9 cellular contexts compared by ENCODE assay signal in the genomic region with DNA sequence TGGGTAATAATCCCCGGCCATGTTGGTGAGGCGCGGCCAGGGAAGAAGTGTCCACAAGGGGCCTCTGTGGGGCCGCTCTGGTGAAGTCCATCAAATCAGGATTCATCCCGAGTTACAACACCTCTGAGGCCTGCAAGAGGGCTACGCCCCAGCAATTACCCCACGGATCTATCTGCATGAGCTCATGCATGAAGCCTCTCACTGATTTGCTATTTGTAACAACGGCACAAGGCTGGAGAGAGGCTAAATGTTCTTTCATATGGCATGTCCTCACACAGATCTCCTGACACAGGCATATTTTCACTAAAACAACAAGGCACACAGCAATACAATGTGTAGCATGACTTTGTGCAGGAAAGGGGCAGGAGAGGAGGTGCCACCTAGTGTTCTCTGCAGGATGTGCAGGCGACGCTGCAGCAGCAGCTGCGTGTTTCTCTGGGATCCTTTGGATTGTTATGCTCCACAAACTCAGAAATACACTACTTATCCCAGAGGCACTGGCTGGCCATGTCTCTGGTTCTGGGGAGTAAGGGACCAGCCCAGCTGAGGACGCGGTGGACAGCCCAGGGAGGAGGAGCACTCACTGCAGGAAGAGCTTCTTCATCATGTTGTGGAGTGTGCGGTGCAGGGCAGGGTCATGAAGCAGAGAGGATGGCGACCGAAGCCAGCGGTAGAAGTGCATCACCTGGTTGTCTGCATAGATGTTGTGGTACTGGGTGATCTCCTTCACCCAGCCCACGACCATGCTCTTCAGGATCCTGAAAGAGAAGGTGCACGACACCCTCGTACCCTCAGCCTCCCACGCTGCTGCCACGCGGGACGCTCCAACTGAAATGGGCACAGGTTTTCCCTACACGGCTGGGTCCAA. TPM values are rescaled to one million over a fixed set of nuclear protein-coding genes. Genes with fewer than 3 reads are reported as not detected.
DNase-seq lines count a peak whose midpoint lies in the region; ATAC-seq, FAIRE-seq and TF ChIP-seq lines count a peak whose summit lies in the region.
"Had no signal": no experiment of that assay in that cellular context is flagged by ENCODE, and none has a peak within 500 bp of the region (broad histone marks: within the 10 kb centered on the region; RNA-seq: fewer than 3 reads in every experiment).

No MANE protein-coding gene starts in this region.

- no peaks in the 10 kb centered on the region for H3K27me3 ChIP-seq in endothelial cell of umbilical vein (ENCODE audit: control insufficient read depth in 2 of 2, insufficient read depth in 2 of 2, low read length in 2 of 2)

- CTCF ChIA-PET in endothelial cell of umbilical vein (lab: Charles Lee), result interaction anchor here (0.8 to 1.9 kb wide), 20 partner anchors 9 to 224 kb away, joined by 3 to 34 read pairs (median 6); a partner anchor contains a TSS

- no peaks in the 10 kb centered on the region for H3K27me3 Mint-ChIP-seq in activated naive CD8-positive, alpha-beta T cell treated with anti-CD3 and anti-CD28 coated beads, Interleukin-2, amount 10 ng/mL, durations not matched to agents 7 days and 5 days
- no peaks in the 10 kb centered on the region for H3K27me3 Mint-ChIP-seq in activated naive CD8-positive, alpha-beta T cell treated with anti-CD3 and anti-CD28 coated beads for 36 hours
- H3K27me3 Mint-ChIP-seq in neural crest cell (ENCODE audit: low read depth), result no peaks in the 10 kb centered on the region

- H3K27ac Mint-ChIP-seq in activated naive CD8-positive, alpha-beta T cell treated with anti-CD3 and anti-CD28 coated beads, Interleukin-2, amount 10 ng/mL, durations not matched to agents 7 days and 5 days, result no peak overlapping the region
- no peak overlapping the region for H3K27ac Mint-ChIP-seq in activated naive CD8-positive, alpha-beta T cell treated with anti-CD3 and anti-CD28 coated beads for 36 hours
- H3K27ac Mint-ChIP-seq in neural crest cell (ENCODE audit: unreplicated experiment), result peak overlapping the region; percentile 24

- H2AFZ ChIP-seq in endothelial cell of umbilical vein (ENCODE audit: low read depth, low read length), result no peak overlapping the region

- no peaks in the 10 kb centered on the region for H4K20me1 ChIP-seq in endothelial cell of umbilical vein (replicated peaks; ENCODE audit: control insufficient read depth, extremely low read depth, insufficient read depth, low read length)

- no peaks in the 10 kb centered on the region for H3K79me2 ChIP-seq in endothelial cell of umbilical vein (ENCODE audit: control insufficient read depth, insufficient read depth, low read length)

- H3K4me1 ChIP-seq in endothelial cell of umbilical vein (ENCODE audit: control insufficient read depth, extremely low read depth, insufficient read depth, low read length), result no peaks in the 10 kb centered on the region

- no peak overlapping the region for H3K27ac ChIP-seq in endothelial cell of umbilical vein (ENCODE audit: insufficient read depth, low read depth, low read length)

- TF ChIP-seq POLR2A in endothelial cell of umbilical vein (IDR thresholded peaks at IDR 0.05; ENCODE audit: low read depth, low read length), result no peak

- H3K9ac ChIP-seq in endothelial cell of umbilical vein (replicated peaks; ENCODE audit: extremely low read depth, insufficient read depth, low read length), result no peak overlapping the region

- no TSS peak for BruUV-seq in endothelial cell of umbilical vein (replicated peaks; lab: Mats Ljungman, UMichigan)

- POLR2A ChIA-PET in activated naive CD8-positive, alpha-beta T cell treated with anti-CD3 and anti-CD28 coated beads, Interleukin-2, amount 10 ng/mL, durations not matched to agents 7 days and 5 days (lab: Charles Lee), result interaction anchor here (1.1 kb wide), 1 partner anchor 71 kb away, joined by 3 read pairs; a partner anchor contains a TSS
- POLR2A ChIA-PET in endothelial cell of umbilical vein (lab: Charles Lee), result no interaction called here

- peak; percentile 89 for FAIRE-seq in endothelial cell of umbilical vein (lab: Jason Lieb, UNC)

- no peaks in the 10 kb centered on the region for H3K9me3 ChIP-seq in endothelial cell of umbilical vein (replicated peaks; ENCODE audit: control insufficient read depth, insufficient read depth, low read length)

- dilution Hi-C loops in endothelial cell of umbilical vein (cut with MboI; ENCODE audit: extremely low pct_ligation_motif_present, low sequenced_read_pairs), result no loop called here

- H3K4me1 Mint-ChIP-seq in activated naive CD8-positive, alpha-beta T cell treated with anti-CD3 and anti-CD28 coated beads, Interleukin-2, amount 10 ng/mL, durations not matched to agents 7 days and 5 days, result peaks cover 15% of the 10 kb centered on the region
- no peaks in the 10 kb centered on the region for H3K4me1 Mint-ChIP-seq in activated naive CD8-positive, alpha-beta T cell treated with anti-CD3 and anti-CD28 coated beads for 36 hours
- H3K4me1 Mint-ChIP-seq in neural crest cell, result no peaks in the 10 kb centered on the region

- DNase-seq in activated naive CD8-positive, alpha-beta T cell treated with anti-CD3 and anti-CD28 coated beads, Interleukin-2, amount 10 ng/mL, durations not matched to agents 7 days and 5 days, result no peak
- DNase-seq in activated naive CD8-positive, alpha-beta T cell treated with anti-CD3 and anti-CD28 coated beads for 36 hours, result no peak
- peak; percentile 55 for DNase-seq in NOMO-1 treated with dmso at 0.1 percent for 144 hours (lab: John Stamatoyannopoulos, UW; ENCODE audit: unreplicated experiment)
- peak; percentile 59 for DNase-seq in endothelial cell of umbilical vein (ENCODE audit: low read depth, low spot score)
- no peak for DNase-seq in neural crest cell (ENCODE audit: low read depth, low spot score)

- intact Hi-C loops in endothelial cell of umbilical vein (cut with micrococcal nuclease), result loop anchor here (1.0 kb wide), 2 partner anchors 38 to 223 kb away; no protein-coding TSS in a partner anchor

- no peak overlapping the region for H3K4me2 ChIP-seq in endothelial cell of umbilical vein (ENCODE audit: insufficient read depth, low read length)

- TF ChIP-seq CTCF in endothelial cell of umbilical vein (IDR thresholded peaks at IDR 0.05; ENCODE audit: extremely low read depth in 1 of 2, insufficient read depth in 1 of 2, low read depth in 1 of 2, low read length in 2 of 2), result peak; percentile 78 to 83
- peak; percentile 80 for TF ChIP-seq CTCF in neural crest cell (conservative IDR thresholded peaks at IDR 0.05)

- ATAC-seq in activated naive CD8-positive, alpha-beta T cell treated with anti-CD3 and anti-CD28 coated beads, Interleukin-2, amount 10 ng/mL, durations not matched to agents 7 days and 5 days (ENCODE audit: low read depth), result peak; percentile 16
- ATAC-seq in HG03521 (IDR thresholded peaks at IDR 0.05; ENCODE audit: unreplicated experiment), result no peak
- no peak for ATAC-seq in HG03159 (IDR thresholded peaks at IDR 0.05; ENCODE audit: unreplicated experiment)
- no peak for ATAC-seq in HG03175 (IDR thresholded peaks at IDR 0.05; ENCODE audit: unreplicated experiment)

- H3K4me3 ChIP-seq in endothelial cell of umbilical vein (replicated peaks in 1 of 3; ENCODE audit: insufficient read depth in 1 of 3, low read depth in 1 of 3, low read length in 3 of 3), result no peak overlapping the region

- no peaks in the 10 kb centered on the region for H3K9me3 Mint-ChIP-seq in activated naive CD8-positive, alpha-beta T cell treated with anti-CD3 and anti-CD28 coated beads, Interleukin-2, amount 10 ng/mL, durations not matched to agents 7 days and 5 days
- H3K9me3 Mint-ChIP-seq in activated naive CD8-positive, alpha-beta T cell treated with anti-CD3 and anti-CD28 coated beads for 36 hours, result no peaks in the 10 kb centered on the region
- H3K9me3 Mint-ChIP-seq in neural crest cell, result no peaks in the 10 kb centered on the region

- no peaks in the 10 kb centered on the region for H3K9me1 ChIP-seq in endothelial cell of umbilical vein (replicated peaks; ENCODE audit: control insufficient read depth, extremely low read depth, insufficient read depth, low read length)

- no peak overlapping the region for H3K4me3 Mint-ChIP-seq in activated naive CD8-positive, alpha-beta T cell treated with anti-CD3 and anti-CD28 coated beads, Interleukin-2, amount 10 ng/mL, durations not matched to agents 7 days and 5 days
- H3K4me3 Mint-ChIP-seq in activated naive CD8-positive, alpha-beta T cell treated with anti-CD3 and anti-CD28 coated beads for 36 hours, result no peak overlapping the region
- H3K4me3 Mint-ChIP-seq in neural crest cell, result no peak overlapping the region

- H3K36me3 ChIP-seq in endothelial cell of umbilical vein (ENCODE audit: control insufficient read depth in 2 of 2, extremely low read depth in 1 of 2, insufficient read depth in 2 of 2, low read length in 2 of 2), result peaks cover 2 to 19% of the 10 kb centered on the region in 2 experiments

- H3K36me3 Mint-ChIP-seq in activated naive CD8-positive, alpha-beta T cell treated with anti-CD3 and anti-CD28 coated beads, Interleukin-2, amount 10 ng/mL, durations not matched to agents 7 days and 5 days, result peaks cover 33% of the 10 kb centered on the region
- H3K36me3 Mint-ChIP-seq in activated naive CD8-positive, alpha-beta T cell treated with anti-CD3 and anti-CD28 coated beads for 36 hours, result peaks cover 46% of the 10 kb centered on the region
- peaks cover 32% of the 10 kb centered on the region for H3K36me3 Mint-ChIP-seq in neural crest cell (ENCODE audit: low read depth)

RNA-seq across cellular contexts. Expression of a gene that starts 20.2 kb away (rescaled TPM):
- total RNA-seq in activated naive CD8-positive, alpha-beta T cell treated with anti-CD3 and anti-CD28 coated beads, Interleukin-2, amount 10 ng/mL, durations not matched to agents 7 days and 5 days, result not detected
- not detected for total RNA-seq in activated naive CD8-positive, alpha-beta T cell treated with anti-CD3 and anti-CD28 coated beads for 36 hours
- total RNA-seq in endothelial cell of umbilical vein (not detected in 2 replicates), neural crest cell (not detected in 2 replicates)
- polyA plus RNA-seq in endothelial cell of umbilical vein, result not detected in 2 replicates
- polyA plus RNA-seq in endothelial cell of umbilical vein (2011; cell fraction: cytosol; rRNA removed), result not detected in 2 replicates
- polyA plus RNA-seq in endothelial cell of umbilical vein (2011; cell fraction: nucleus; rRNA removed), result not detected in 2 replicates
- polyA plus RNA-seq in endothelial cell of umbilical vein (2012), result not detected in 2 replicates
- not detected in 2 replicates for polyA minus RNA-seq in endothelial cell of umbilical vein
- not detected for polyA minus RNA-seq in endothelial cell of umbilical vein (2011; cell fraction: cytosol; rRNA and poly(A)+ RNA removed)
- polyA minus RNA-seq in endothelial cell of umbilical vein (2011; cell fraction: nucleus; rRNA and poly(A)+ RNA removed), result not detected in 2 replicates
- polyA plus RNA-seq: aorta had no signal

RNA-seq across cellular contexts. Expression of a gene that starts 28.4 kb away (rescaled TPM):
- total RNA-seq in activated naive CD8-positive, alpha-beta T cell treated with anti-CD3 and anti-CD28 coated beads, Interleukin-2, amount 10 ng/mL, durations not matched to agents 7 days and 5 days, result not detected
- not detected for total RNA-seq in activated naive CD8-positive, alpha-beta T cell treated with anti-CD3 and anti-CD28 coated beads for 36 hours
- total RNA-seq in endothelial cell of umbilical vein (1.2 TPM in 1 of 2 replicates, not detected in the other), neural crest cell (0.93 and 1.7 TPM in 2 replicates)
- 1.1 and 1.5 TPM in 2 replicates for polyA plus RNA-seq in endothelial cell of umbilical vein
- polyA plus RNA-seq in endothelial cell of umbilical vein (2011; cell fraction: cytosol; rRNA removed), result 0.28 and 0.49 TPM in 2 replicates
- polyA plus RNA-seq in endothelial cell of umbilical vein (2011; cell fraction: nucleus; rRNA removed), result 2.6 and 3.1 TPM in 2 replicates
- polyA plus RNA-seq in endothelial cell of umbilical vein (2012), result 0.48 and 0.89 TPM in 2 replicates
- polyA minus RNA-seq in endothelial cell of umbilical vein, result 0.36 and 0.95 TPM in 2 replicates
- not detected for polyA minus RNA-seq in endothelial cell of umbilical vein (2011; cell fraction: cytosol; rRNA and poly(A)+ RNA removed)
- not detected in 2 replicates for polyA minus RNA-seq in endothelial cell of umbilical vein (2011; cell fraction: nucleus; rRNA and poly(A)+ RNA removed)

RNA-seq across cellular contexts. Expression of a gene that starts 48.4 kb away (rescaled TPM):
- total RNA-seq in activated naive CD8-positive, alpha-beta T cell treated with anti-CD3 and anti-CD28 coated beads, Interleukin-2, amount 10 ng/mL, durations not matched to agents 7 days and 5 days, result 100 to 1,000 TPM; 168 TPM
- total RNA-seq in activated naive CD8-positive, alpha-beta T cell treated with anti-CD3 and anti-CD28 coated beads for 36 hours, result 100 to 1,000 TPM; 117 to 123 TPM
- total RNA-seq in endothelial cell of umbilical vein, result 73.7 and 82.7 TPM in 2 replicates
- 22.9 and 27.5 TPM in 2 replicates for polyA plus RNA-seq in endothelial cell of umbilical vein
- polyA plus RNA-seq in endothelial cell of umbilical vein (2011; cell fraction: cytosol; rRNA removed), result 18.0 and 19.2 TPM in 2 replicates
- 231 and 237 TPM in 2 replicates for polyA plus RNA-seq in endothelial cell of umbilical vein (2011; cell fraction: nucleus; rRNA removed)
- polyA plus RNA-seq in endothelial cell of umbilical vein (2012), result 21.6 and 30.3 TPM in 2 replicates
- polyA minus RNA-seq in endothelial cell of umbilical vein, result 74.4 and 100 TPM in 2 replicates
- polyA minus RNA-seq in endothelial cell of umbilical vein (2011; cell fraction: cytosol; rRNA and poly(A)+ RNA removed), result 61.0 TPM
- polyA minus RNA-seq in endothelial cell of umbilical vein (2011; cell fraction: nucleus; rRNA and poly(A)+ RNA removed), result 130 and 135 TPM in 2 replicates
- 168 and 174 TPM in 2 replicates for total RNA-seq in neural crest cell

RNA-seq across cellular contexts. Expression of a gene that starts 48.6 kb away (rescaled TPM):
- 10 to 100 TPM; 26.6 to 29.2 TPM for total RNA-seq in activated naive CD8-positive, alpha-beta T cell treated with anti-CD3 and anti-CD28 coated beads, Interleukin-2, amount 10 ng/mL, durations not matched to agents 7 days and 5 days
- 10 to 100 TPM; 18.3 to 19.0 TPM for total RNA-seq in activated naive CD8-positive, alpha-beta T cell treated with anti-CD3 and anti-CD28 coated beads for 36 hours
- total RNA-seq in endothelial cell of umbilical vein (21.1 and 24.0 TPM in 2 replicates), neural crest cell (31.0 and 33.5 TPM in 2 replicates)
- polyA plus RNA-seq in endothelial cell of umbilical vein, result 31.5 and 32.8 TPM in 2 replicates
- 29.0 and 31.3 TPM in 2 replicates for polyA plus RNA-seq in endothelial cell of umbilical vein (2011; cell fraction: cytosol; rRNA removed)
- polyA plus RNA-seq in endothelial cell of umbilical vein (2011; cell fraction: nucleus; rRNA removed), result 13.7 and 16.7 TPM in 2 replicates
- 11.4 and 14.6 TPM in 2 replicates for polyA plus RNA-seq in endothelial cell of umbilical vein (2012)
- 11.7 and 17.2 TPM in 2 replicates for polyA minus RNA-seq in endothelial cell of umbilical vein
- polyA minus RNA-seq in endothelial cell of umbilical vein (2011; cell fraction: cytosol; rRNA and poly(A)+ RNA removed), result 16.0 TPM
- 3.8 and 7.3 TPM in 2 replicates for polyA minus RNA-seq in endothelial cell of umbilical vein (2011; cell fraction: nucleus; rRNA and poly(A)+ RNA removed)

Comparison
In these comparisons a context has a peak if more than half of its experiments do, and no peak if none do; other contexts are left out.
1. DNase-seq: peak in NOMO-1 treated with dmso at 0.1 percent for 144 hours (single experiment) and endothelial cell of umbilical vein (single experiment); none in activated naive CD8-positive, alpha-beta T cell treated with anti-CD3 and anti-CD28 coated beads, Interleukin-2, amount 10 ng/mL, durations not matched to agents 7 days and 5 days (single experiment), activated naive CD8-positive, alpha-beta T cell treated with anti-CD3 and anti-CD28 coated beads for 36 hours (single experiment) and neural crest cell (single experiment).